ENCODE assay signal across 8 cellular contexts in the genomic region with DNA sequence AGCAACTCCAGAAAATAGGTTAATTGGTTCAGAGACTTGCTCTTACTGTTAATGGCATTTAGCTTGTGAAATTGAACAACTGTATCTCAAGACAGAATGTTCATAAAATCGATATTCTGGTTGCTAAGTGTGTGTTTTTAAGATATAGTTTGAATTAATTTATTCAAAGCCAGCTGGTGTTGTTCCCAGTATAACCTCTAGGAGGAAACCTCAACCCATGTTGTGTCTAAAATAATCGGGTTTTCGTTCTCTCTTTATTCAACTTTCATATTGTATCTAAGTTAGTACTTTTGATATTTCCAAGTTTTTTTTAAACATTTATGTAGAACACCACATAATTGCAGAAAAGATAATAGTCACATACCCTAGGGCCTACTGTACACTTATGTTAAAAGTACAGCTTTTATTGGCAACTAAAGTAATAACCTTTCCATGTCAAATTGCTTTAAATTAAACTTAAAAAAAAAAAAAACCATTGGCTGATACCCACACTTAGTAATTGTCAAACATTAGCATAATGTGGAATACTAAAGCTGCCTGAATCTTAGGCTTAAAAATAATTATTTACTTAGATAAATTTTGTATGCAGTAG.
DNase-seq lines count a peak whose midpoint lies in the region; ATAC-seq and TF ChIP-seq lines count a peak whose summit lies in the region.

No MANE protein-coding gene starts in this region.

- H3K4me1 ChIP-seq in Panc1 (ENCODE audit: control insufficient read depth, insufficient read depth, low read length) (no peaks in the 10 kb centered on the region), upper lobe of right lung (no peaks in the 10 kb centered on the region), gastrocnemius medialis (no peaks in the 10 kb centered on the region)

- DNase-seq in AG09309 (ENCODE audit: low read depth) (no peak), GM20000 (ENCODE audit: low spot score) (peak; percentile 28), Panc1 (ENCODE audit: low read depth, low spot score) (no peak), foreskin fibroblast (peak; percentile 7 to 44), upper lobe of right lung (no peak), gastrocnemius medialis (no peak), NCI-H1930 (lab: John Stamatoyannopoulos, UW) (no peak)

- BruUV-seq in Panc1 (replicated peaks; lab: Mats Ljungman, UMichigan), result no TSS peak

- no peak overlapping the region for H3K4me3 ChIP-seq in AG09309 (ENCODE audit: control insufficient read depth, low read depth, low read length)
- H3K4me3 ChIP-seq in Panc1 (ENCODE audit: low read depth in 2 of 2, low read length in 2 of 2), result no peak overlapping the region
- no peak overlapping the region for H3K4me3 ChIP-seq in foreskin fibroblast (ENCODE audit: low read depth in 1 of 2, low read length in 2 of 2)
- H3K4me3 ChIP-seq in upper lobe of right lung, result no peak overlapping the region
- H3K4me3 ChIP-seq in gastrocnemius medialis, result no peak overlapping the region

- H3K27me3 ChIP-seq in Panc1 (ENCODE audit: control insufficient read depth, insufficient read depth, low read length), result no peaks in the 10 kb centered on the region
- H3K27me3 ChIP-seq in upper lobe of right lung, result no peaks in the 10 kb centered on the region
- H3K27me3 ChIP-seq in gastrocnemius medialis, result no peaks in the 10 kb centered on the region

- in situ Hi-C loops in Panc1 (cut with HindIII; ENCODE audit: low pct_unique_long_range_greater_than_20kb, low sequenced_read_pairs), result no loop called here
- in situ Hi-C loops in gastrocnemius medialis (cut with MboI; ENCODE audit: low sequenced_read_pairs in 4 of 4), result loop anchor here in 1 of 4 donors (25.0 kb wide), 1 partner anchor 272 kb away; no protein-coding TSS in a partner anchor

- POLR2A ChIA-PET in Panc1 (lab: Charles Lee), result no interaction called here

- no peaks in the 10 kb centered on the region for H3K36me3 ChIP-seq in Panc1 (ENCODE audit: control insufficient read depth, insufficient read depth, low read length)
- H3K36me3 ChIP-seq in upper lobe of right lung, result no peaks in the 10 kb centered on the region
- no peaks in the 10 kb centered on the region for H3K36me3 ChIP-seq in gastrocnemius medialis

- TF ChIP-seq POLR2A in gastrocnemius medialis (IDR thresholded peaks at IDR 0.05), result no peak

- TF ChIP-seq CTCF in AG09309 (IDR thresholded peaks at IDR 0.05; ENCODE audit: control insufficient read depth, insufficient read depth, low read depth, low read length, missing control alignments) (peak; percentile 49), GM20000 (IDR thresholded peaks at IDR 0.05; ENCODE audit: extremely low read depth, missing control alignments) (no peak), Panc1 (IDR thresholded peaks at IDR 0.05) (peak; percentile 58; the same call in 1 of the 2 replicates), foreskin fibroblast (IDR thresholded peaks at IDR 0.05; ENCODE audit: low read depth, low read length) (peak; percentile 48), upper lobe of right lung (IDR thresholded peaks at IDR 0.05) (peak; percentile 74), gastrocnemius medialis (IDR thresholded peaks at IDR 0.05 in 4 of 5, conservative IDR thresholded peaks at IDR 0.05 in 1 of 5) (peak in 2 of 5 experiments; percentile 13 to 44)

- ATAC-seq in Panc1 (no peak), upper lobe of right lung (no peak), gastrocnemius medialis (no peak), GM21423 (IDR thresholded peaks at IDR 0.05; ENCODE audit: unreplicated experiment) (no peak)

- intact Hi-C loops in Panc1 (cut with micrococcal nuclease; ENCODE audit: unreplicated experiment) (no loop called here), upper lobe of right lung (cut with DNase I) (no loop called here), gastrocnemius medialis (cut with DNase I; ENCODE audit: low total_unique reads) (no loop called here)

- CTCF ChIA-PET in Panc1 (lab: Charles Lee), result interaction anchor here (0.5 to 0.7 kb wide), 2 partner anchors 437 to 1570 kb away, joined by 3 read pairs; no protein-coding TSS in a partner anchor

- H3K27ac ChIP-seq in Panc1 (ENCODE audit: low read length), result no peak overlapping the region
- H3K27ac ChIP-seq in upper lobe of right lung, result no peak overlapping the region
- H3K27ac ChIP-seq in gastrocnemius medialis, result no peak overlapping the region

- H3K9me3 ChIP-seq in Panc1 (ENCODE audit: control insufficient read depth, insufficient read depth, low read depth, low read length) (no peaks in the 10 kb centered on the region), upper lobe of right lung (no peaks in the 10 kb centered on the region), gastrocnemius medialis (no peaks in the 10 kb centered on the region)

Comparison
In these comparisons a context has a peak if more than half of its experiments do, and no peak if none do; other contexts are left out.
1. DNase-seq: peak in GM20000 (single experiment) and foreskin fibroblast (2 of 2); none in AG09309 (single experiment), Panc1 (single experiment), upper lobe of right lung (single experiment), gastrocnemius medialis (0 of 2) and NCI-H1930 (0 of 2).